ENCODE assay signal across 3 cellular contexts in the genomic region with DNA sequence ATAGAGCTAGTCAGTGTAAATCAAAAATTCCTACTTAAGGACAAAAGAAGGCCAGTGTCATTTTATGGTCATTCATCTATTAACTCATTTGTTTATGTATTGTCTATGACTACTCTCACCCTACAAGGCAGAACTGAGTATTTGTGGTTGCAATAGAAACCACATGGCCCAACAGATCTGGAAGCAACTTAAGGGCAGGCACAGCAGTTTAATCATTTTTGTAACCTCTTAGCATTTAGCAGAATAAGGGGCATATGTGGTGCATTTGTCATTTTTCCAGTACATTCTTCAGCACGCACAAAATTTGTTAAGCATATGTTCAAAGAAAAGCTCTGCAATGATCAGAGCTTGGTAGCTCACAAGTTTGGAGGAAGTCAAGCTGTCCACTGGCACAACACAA.
TF ChIP-seq lines count a peak whose summit lies in the region.

No MANE protein-coding gene starts in this region.

TF ChIP-seq in SK-N-SH, 30 proteins besides CTCF, POLR2A, EP300 and RAD21:
- TF ChIP-seq JUND (IDR thresholded peaks at IDR 0.05): no peak
- no peak for TF ChIP-seq PBX3 (IDR thresholded peaks at IDR 0.05)
- TF ChIP-seq NFIC (IDR thresholded peaks at IDR 0.05; ENCODE audit: borderline replicate concordance): no peak
- no peak for TF ChIP-seq GABPA (IDR thresholded peaks at IDR 0.05; ENCODE audit: low read depth)
- no peak for TF ChIP-seq MXI1 (IDR thresholded peaks at IDR 0.05; ENCODE audit: low read depth, low read length)
- TF ChIP-seq USF1 (IDR thresholded peaks at IDR 0.05; ENCODE audit: borderline replicate concordance, low read depth): no peak

TF ChIP-seq in SK-N-SH treated with all-trans-retinoic acid at 6 μM for 48 hours, 23 proteins besides CTCF, POLR2A, EP300 and RAD21:
- TF ChIP-seq, protein P1, sequence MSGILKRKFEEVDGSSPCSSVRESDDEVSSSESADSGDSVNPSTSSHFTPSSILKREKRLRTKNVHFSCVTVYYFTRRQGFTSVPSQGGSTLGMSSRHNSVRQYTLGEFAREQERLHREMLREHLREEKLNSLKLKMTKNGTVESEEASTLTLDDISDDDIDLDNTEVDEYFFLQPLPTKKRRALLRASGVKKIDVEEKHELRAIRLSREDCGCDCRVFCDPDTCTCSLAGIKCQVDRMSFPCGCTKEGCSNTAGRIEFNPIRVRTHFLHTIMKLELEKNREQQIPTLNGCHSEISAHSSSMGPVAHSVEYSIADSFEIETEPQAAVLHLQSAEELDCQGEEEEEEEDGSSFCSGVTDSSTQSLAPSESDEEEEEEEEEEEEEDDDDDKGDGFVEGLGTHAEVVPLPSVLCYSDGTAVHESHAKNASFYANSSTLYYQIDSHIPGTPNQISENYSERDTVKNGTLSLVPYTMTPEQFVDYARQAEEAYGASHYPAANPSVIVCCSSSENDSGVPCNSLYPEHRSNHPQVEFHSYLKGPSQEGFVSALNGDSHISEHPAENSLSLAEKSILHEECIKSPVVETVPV (CRISPR knock-in tag; IDR thresholded peaks at IDR 0.05): no peak

TF ChIP-seq in GM23338, 12 proteins besides CTCF, POLR2A, EP300 and RAD21:
- no peak for TF ChIP-seq ETS1 (IDR thresholded peaks at IDR 0.05)
- TF ChIP-seq ZNF331 (CRISPR knock-in tag; IDR thresholded peaks at IDR 0.05; ENCODE audit: low read depth): no peak
- no peak for TF ChIP-seq REST (IDR thresholded peaks at IDR 0.05; ENCODE audit: unreplicated experiment)
- TF ChIP-seq, protein P2, sequence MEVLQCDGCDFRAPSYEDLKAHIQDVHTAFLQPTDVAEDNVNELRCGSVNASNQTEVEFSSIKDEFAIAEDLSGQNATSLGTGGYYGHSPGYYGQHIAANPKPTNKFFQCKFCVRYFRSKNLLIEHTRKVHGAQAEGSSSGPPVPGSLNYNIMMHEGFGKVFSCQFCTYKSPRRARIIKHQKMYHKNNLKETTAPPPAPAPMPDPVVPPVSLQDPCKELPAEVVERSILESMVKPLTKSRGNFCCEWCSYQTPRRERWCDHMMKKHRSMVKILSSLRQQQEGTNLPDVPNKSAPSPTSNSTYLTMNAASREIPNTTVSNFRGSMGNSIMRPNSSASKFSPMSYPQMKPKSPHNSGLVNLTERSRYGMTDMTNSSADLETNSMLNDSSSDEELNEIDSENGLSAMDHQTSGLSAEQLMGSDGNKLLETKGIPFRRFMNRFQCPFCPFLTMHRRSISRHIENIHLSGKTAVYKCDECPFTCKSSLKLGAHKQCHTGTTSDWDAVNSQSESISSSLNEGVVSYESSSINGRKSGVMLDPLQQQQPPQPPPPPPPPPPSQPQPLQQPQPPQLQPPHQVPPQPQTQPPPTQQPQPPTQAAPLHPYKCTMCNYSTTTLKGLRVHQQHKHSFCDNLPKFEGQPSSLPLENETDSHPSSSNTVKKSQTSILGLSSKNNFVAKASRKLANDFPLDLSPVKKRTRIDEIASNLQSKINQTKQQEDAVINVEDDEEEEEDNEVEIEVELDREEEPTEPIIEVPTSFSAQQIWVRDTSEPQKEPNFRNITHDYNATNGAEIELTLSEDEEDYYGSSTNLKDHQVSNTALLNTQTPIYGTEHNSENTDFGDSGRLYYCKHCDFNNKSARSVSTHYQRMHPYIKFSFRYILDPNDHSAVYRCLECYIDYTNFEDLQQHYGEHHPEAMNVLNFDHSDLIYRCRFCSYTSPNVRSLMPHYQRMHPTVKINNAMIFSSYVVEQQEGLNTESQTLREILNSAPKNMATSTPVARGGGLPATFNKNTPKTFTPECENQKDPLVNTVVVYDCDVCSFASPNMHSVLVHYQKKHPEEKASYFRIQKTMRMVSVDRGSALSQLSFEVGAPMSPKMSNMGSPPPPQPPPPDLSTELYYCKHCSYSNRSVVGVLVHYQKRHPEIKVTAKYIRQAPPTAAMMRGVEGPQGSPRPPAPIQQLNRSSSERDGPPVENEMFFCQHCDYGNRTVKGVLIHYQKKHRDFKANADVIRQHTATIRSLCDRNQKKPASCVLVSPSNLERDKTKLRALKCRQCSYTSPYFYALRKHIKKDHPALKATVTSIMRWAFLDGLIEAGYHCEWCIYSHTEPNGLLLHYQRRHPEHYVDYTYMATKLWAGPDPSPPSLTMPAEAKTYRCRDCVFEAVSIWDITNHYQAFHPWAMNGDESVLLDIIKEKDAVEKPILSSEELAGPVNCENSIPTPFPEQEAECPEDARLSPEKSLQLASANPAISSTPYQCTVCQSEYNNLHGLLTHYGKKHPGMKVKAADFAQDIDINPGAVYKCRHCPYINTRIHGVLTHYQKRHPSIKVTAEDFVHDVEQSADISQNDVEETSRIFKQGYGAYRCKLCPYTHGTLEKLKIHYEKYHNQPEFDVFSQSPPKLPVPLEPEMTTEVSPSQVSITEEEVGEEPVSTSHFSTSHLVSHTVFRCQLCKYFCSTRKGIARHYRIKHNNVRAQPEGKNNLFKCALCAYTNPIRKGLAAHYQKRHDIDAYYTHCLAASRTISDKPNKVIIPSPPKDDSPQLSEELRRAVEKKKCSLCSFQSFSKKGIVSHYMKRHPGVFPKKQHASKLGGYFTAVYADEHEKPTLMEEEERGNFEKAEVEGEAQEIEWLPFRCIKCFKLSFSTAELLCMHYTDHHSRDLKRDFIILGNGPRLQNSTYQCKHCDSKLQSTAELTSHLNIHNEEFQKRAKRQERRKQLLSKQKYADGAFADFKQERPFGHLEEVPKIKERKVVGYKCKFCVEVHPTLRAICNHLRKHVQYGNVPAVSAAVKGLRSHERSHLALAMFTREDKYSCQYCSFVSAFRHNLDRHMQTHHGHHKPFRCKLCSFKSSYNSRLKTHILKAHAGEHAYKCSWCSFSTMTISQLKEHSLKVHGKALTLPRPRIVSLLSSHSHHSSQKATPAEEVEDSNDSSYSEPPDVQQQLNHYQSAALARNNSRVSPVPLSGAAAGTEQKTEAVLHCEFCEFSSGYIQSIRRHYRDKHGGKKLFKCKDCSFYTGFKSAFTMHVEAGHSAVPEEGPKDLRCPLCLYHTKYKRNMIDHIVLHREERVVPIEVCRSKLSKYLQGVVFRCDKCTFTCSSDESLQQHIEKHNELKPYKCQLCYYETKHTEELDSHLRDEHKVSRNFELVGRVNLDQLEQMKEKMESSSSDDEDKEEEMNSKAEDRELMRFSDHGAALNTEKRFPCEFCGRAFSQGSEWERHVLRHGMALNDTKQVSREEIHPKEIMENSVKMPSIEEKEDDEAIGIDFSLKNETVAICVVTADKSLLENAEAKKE (CRISPR knock-in tag; IDR thresholded peaks at IDR 0.05): no peak
- no peak for TF ChIP-seq CREB1 (CRISPR knock-in tag; IDR thresholded peaks at IDR 0.05; ENCODE audit: low read depth)
- no peak for TF ChIP-seq NANOG (IDR thresholded peaks at IDR 0.05; ENCODE audit: borderline replicate concordance)
- no peak for TF ChIP-seq STAT1 (IDR thresholded peaks at IDR 0.05; ENCODE audit: unreplicated experiment)
- TF ChIP-seq EZH2 (IDR thresholded peaks at IDR 0.05; ENCODE audit: low read depth, unreplicated experiment): no peak
- TF ChIP-seq POLR2AphosphoS5 (IDR thresholded peaks at IDR 0.05; ENCODE audit: low read depth): no peak
- TF ChIP-seq ZNF114 (CRISPR knock-in tag; IDR thresholded peaks at IDR 0.05): no peak
- TF ChIP-seq JUNB (IDR thresholded peaks at IDR 0.05; ENCODE audit: unreplicated experiment): no peak
- TF ChIP-seq EZH2phosphoT487 (IDR thresholded peaks at IDR 0.05; ENCODE audit: unreplicated experiment): no peak
